ENCODE assay signal across 8 cellular contexts in genomic region chrX:40402771-40403533, GRCh38.
DNase-seq lines count a peak whose midpoint lies in the region; ATAC-seq and TF ChIP-seq lines count a peak whose summit lies in the region.

No MANE protein-coding gene starts in this region.

- no peaks in the 10 kb centered on the region for H3K36me3 ChIP-seq in aorta (ENCODE audit: control insufficient read depth in 1 of 2, insufficient read depth in 2 of 2, low read length in 1 of 2)

- CTCF ChIA-PET in RWPE1 (lab: Yijun Ruan, JAX) = interaction anchor here (0.6 kb wide), 1 partner anchor 967 kb away, joined by 6 read pairs; no protein-coding TSS in a partner anchor

- H3K27me3 ChIP-seq in aorta (ENCODE audit: control insufficient read depth in 1 of 2, insufficient read depth in 2 of 2, low read length in 1 of 2) = no peaks in the 10 kb centered on the region

- no peak overlapping the region for H3K4me3 ChIP-seq in aorta (ENCODE audit: low read length in 2 of 2)

- POLR2A ChIA-PET in RWPE1 (lab: Yijun Ruan, JAX; ENCODE audit: low non-redundant PET) = no interaction called here

- 6 to 37% methylated on average over 12 of the region's 12 CpGs for WGBS in aorta, 2 donors

- no peak for TF ChIP-seq CTCF in RWPE1 (conservative IDR thresholded peaks at IDR 0.05; ENCODE audit: low read depth)

- no peaks in the 10 kb centered on the region for H3K4me1 ChIP-seq in aorta (ENCODE audit: control insufficient read depth in 1 of 2, insufficient read depth in 2 of 2, low read length in 2 of 2)

- no peaks in the 10 kb centered on the region for H3K9me3 ChIP-seq in aorta (ENCODE audit: control insufficient read depth, low read length)

- peak; percentile 8 for DNase-seq in stimulated activated CD4-positive, alpha-beta T cell treated with anti-CD3 and anti-CD28 coated beads, Interleukin-15, amount 100 ng/mL, for 24 hours
- no peak for DNase-seq in stimulated activated CD4-positive, alpha-beta T cell treated with anti-CD3 and anti-CD28 coated beads, Interleukin-4, amount 100 ng/mL, for 4 hours
- DNase-seq in RWPE1 (ENCODE audit: low spot score) (peak; percentile 11), hepatic stellate cell (ENCODE audit: low spot score) (peak; percentile 34), aorta (peak in 1 of 2 donors; percentile 59), NCI-H2107 (lab: John Stamatoyannopoulos, UW) (no peak), NCI-H748 (lab: John Stamatoyannopoulos, UW; ENCODE audit: unreplicated experiment) (no peak)

- H3K27ac ChIP-seq in RWPE1 (no peak overlapping the region), aorta (ENCODE audit: low read depth in 1 of 2, low read length in 2 of 2) (no peak overlapping the region)

- ATAC-seq in aorta (ENCODE audit: low FRiP score) = peak; percentile 76
- no peak for ATAC-seq in GM21515 (IDR thresholded peaks at IDR 0.05; ENCODE audit: unreplicated experiment)

- intact Hi-C loops in aorta (cut with DNase I) = no loop called here

Comparison
In these comparisons a context has a peak if more than half of its experiments do, and no peak if none do; other contexts are left out.
1. DNase-seq: peak in stimulated activated CD4-positive, alpha-beta T cell treated with anti-CD3 and anti-CD28 coated beads, Interleukin-15, amount 100 ng/mL, for 24 hours (single experiment), RWPE1 (single experiment) and hepatic stellate cell (single experiment); none in stimulated activated CD4-positive, alpha-beta T cell treated with anti-CD3 and anti-CD28 coated beads, Interleukin-4, amount 100 ng/mL, for 4 hours (0 of 2), NCI-H2107 (single experiment) and NCI-H748 (single experiment).